In genomic region chrX:154738013-154738738, GRCh38 we compare ENCODE assay signal across 8 cellular contexts. TPM values are rescaled to one million over a fixed set of nuclear protein-coding genes. Genes with fewer than 3 reads are reported as not detected.
DNase-seq lines count a peak whose midpoint lies in the region; ATAC-seq lines count a peak whose summit lies in the region.

No MANE protein-coding gene starts in this region.

- DNase-seq in GM03348 (ENCODE audit: low spot score) (peak; percentile 59), RKO (ENCODE audit: low spot score) (peak; percentile 77), epithelial cell of prostate (ENCODE audit: low read depth, low spot score) (no peak), renal cortical epithelial cell (ENCODE audit: low read depth) (peak; percentile 66), NCI-H187 treated with DMSO at 0.1 percent for 48 hours (lab: John Stamatoyannopoulos, UW) (no peak)

- H3K27ac ChIP-seq in epithelial cell of prostate: peak overlapping the region; percentile 54

- ATAC-seq in HG03280 (IDR thresholded peaks at IDR 0.05; ENCODE audit: unreplicated experiment) (no peak), GM19351 (IDR thresholded peaks at IDR 0.05; ENCODE audit: unreplicated experiment) (no peak), HG03196 (IDR thresholded peaks at IDR 0.05; ENCODE audit: unreplicated experiment) (no peak)

RNA-seq across cellular contexts. Expression of gene GAB3, which starts 12.7 kb away (rescaled TPM):
- total RNA-seq in renal cortical epithelial cell: 0.70 and 0.87 TPM in 2 replicates

RNA-seq across cellular contexts. Expression of gene DKC1, which starts 24.5 kb away (rescaled TPM):
- total RNA-seq in renal cortical epithelial cell: 40.4 and 47.8 TPM in 2 replicates

Comparison
In these comparisons a context has a peak if more than half of its experiments do, and no peak if none do; other contexts are left out.
1. DNase-seq: peak in GM03348 (single experiment), RKO (single experiment) and renal cortical epithelial cell (single experiment); none in epithelial cell of prostate (single experiment) and NCI-H187 treated with DMSO at 0.1 percent for 48 hours (single experiment).